21 cellular contexts compared by ENCODE assay signal in genomic region chr5:52392321-52392720, GRCh38.
"Had no signal": no experiment of that assay in that cellular context is flagged by ENCODE, and none has a peak within 500 bp of the region (broad histone marks: within the 10 kb centered on the region; RNA-seq: fewer than 3 reads in every experiment).

No MANE protein-coding gene starts in this region.

- DNase-seq: esophagus squamous epithelium; foreskin fibroblast; kidney; left cardiac atrium; left ventricle myocardium inferior; lower lobe of right lung; mesenchymal stem cell; midbrain; occipital lobe; pancreas; right lobe of liver; stimulated activated CD4-positive, alpha-beta T cell treated with anti-CD3 and anti-CD28 coated beads, Interleukin-4, amount 100 ng/mL, for 1 hour; stimulated activated naive CD8-positive, alpha-beta T cell treated with anti-CD3 and anti-CD28 coated beads, Interleukin-15, amount 100 ng/mL, for 72 hours; substantia nigra; transverse colon had no signal

- H3K27me3 ChIP-seq: esophagus squamous epithelium, gastroesophageal sphincter, neural progenitor cell, right lobe of liver, transverse colon had no signal

- H3K4me3 ChIP-seq: esophagus squamous epithelium, gastroesophageal sphincter, left ventricle myocardium inferior, lower lobe of right lung, neural progenitor cell, pancreas, prostate gland, right lobe of liver, thoracic aorta, transverse colon had no signal

- H3K36me3 ChIP-seq: esophagus squamous epithelium, gastroesophageal sphincter, left ventricle myocardium inferior, lower lobe of right lung, neural progenitor cell, pancreas, prostate gland, right lobe of liver, thoracic aorta, transverse colon had no signal

- ATAC-seq: gastroesophageal sphincter; left cardiac atrium; lower lobe of right lung; natural killer cell treated with Interleukin-12 subunit alpha and Interleukin-12 subunit beta and Interleukin-15 and Interleukin-18, amount 100 ng/mL, for 72 hours; pancreas; right lobe of liver; stimulated activated memory B cell treated with anti-CD40 and anti-IgM and Interleukin-4, amounts not matched to agents 10 μg/mL and 1 μg/mL and 100 μg/mL, for 72 hours; stimulated activated naive CD8-positive, alpha-beta T cell treated with anti-CD3 and anti-CD28 coated beads, Interleukin-15, amount 100 ng/mL, for 72 hours had no signal

- H3K4me1 ChIP-seq: esophagus squamous epithelium, gastroesophageal sphincter, left ventricle myocardium inferior, lower lobe of right lung, pancreas, prostate gland, right lobe of liver, transverse colon had no signal

- H3K9me3 ChIP-seq: esophagus squamous epithelium, gastroesophageal sphincter, lower lobe of right lung, pancreas, prostate gland, right lobe of liver, thoracic aorta, transverse colon had no signal

- H3K27ac ChIP-seq: esophagus squamous epithelium, gastroesophageal sphincter, left ventricle myocardium inferior, lower lobe of right lung, neural progenitor cell, pancreas, prostate gland, right lobe of liver, thoracic aorta, transverse colon had no signal
